8 cellular contexts compared by ENCODE assay signal in the genomic region with DNA sequence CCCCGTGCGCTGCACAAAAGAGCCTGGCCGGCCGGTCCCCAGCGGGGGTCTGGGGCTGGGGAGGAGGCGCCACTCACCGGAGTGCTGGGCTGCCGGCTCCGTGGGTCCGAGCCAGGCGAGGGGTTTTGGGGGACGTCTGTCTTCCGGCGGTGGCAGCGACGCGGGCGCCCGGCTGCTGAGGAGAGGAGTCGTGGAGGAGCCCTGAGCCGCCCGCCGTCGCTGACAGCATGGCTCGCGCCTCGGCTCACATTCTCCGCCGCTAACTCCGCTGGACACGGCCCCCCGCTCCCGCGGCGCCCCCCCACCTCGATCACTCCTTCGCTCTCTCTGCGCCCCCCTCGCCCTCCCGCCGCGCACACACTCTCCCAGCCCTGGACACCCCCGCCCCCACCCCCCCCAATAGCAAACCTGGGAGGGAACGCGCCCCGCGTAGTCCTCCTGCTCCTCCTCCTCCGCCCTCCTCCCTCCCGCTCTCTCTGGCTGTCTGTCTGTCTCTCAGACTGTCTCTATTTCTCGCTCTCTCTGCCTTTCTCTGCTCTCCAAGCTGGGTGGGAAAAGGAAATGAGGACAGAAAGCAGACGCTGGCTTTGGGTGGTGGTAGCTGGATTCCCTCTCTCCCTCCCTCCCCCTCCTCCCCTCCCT. TPM values are rescaled to one million over a fixed set of nuclear protein-coding genes. Genes with fewer than 3 reads are reported as not detected.
DNase-seq lines count a peak whose midpoint lies in the region; ATAC-seq lines count a peak whose summit lies in the region.

No MANE protein-coding gene starts in this region.

- H3K27me3 Mint-ChIP-seq in activated CD4-positive, alpha-beta T cell treated with anti-CD3 and anti-CD28 coated beads for 36 hours: no peaks in the 10 kb centered on the region

- no peaks in the 10 kb centered on the region for H3K27me3 ChIP-seq in iPS DF 6.9 (ENCODE audit: control insufficient read depth, insufficient read depth, low read length)

- H3K4me3 Mint-ChIP-seq in activated CD4-positive, alpha-beta T cell treated with anti-CD3 and anti-CD28 coated beads for 36 hours: peak overlapping the region; percentile 91

- H3K4me3 ChIP-seq in iPS DF 6.9 (ENCODE audit: low read length): peak overlapping the region; percentile 96
- peak overlapping the region; percentile 85 for H3K4me3 ChIP-seq in skeletal muscle cell (ENCODE audit: low read depth, low read length)

- POLR2A ChIA-PET in activated CD4-positive, alpha-beta T cell treated with anti-CD3 and anti-CD28 coated beads for 36 hours (lab: Charles Lee): interaction anchor here (0.5 to 1.3 kb wide), 4 partner anchors 60 to 270 kb away, joined by 3 read pairs; no protein-coding TSS in a partner anchor

- H3K27ac ChIP-seq in angular gyrus (ENCODE audit: low read depth, low read length) (peak overlapping the region; percentile 89), iPS DF 6.9 (ENCODE audit: low read length) (no peak overlapping the region)

- DNase-seq in activated CD4-positive, alpha-beta T cell treated with anti-CD3 and anti-CD28 coated beads for 36 hours: peak; percentile 63
- DNase-seq in activated CD4-positive, alpha-beta T cell treated with anti-CD3 and anti-CD28 coated beads for 4 hours: no peak
- DNase-seq in NCI-H748 (lab: John Stamatoyannopoulos, UW; ENCODE audit: unreplicated experiment) (peak; percentile 53), iPS DF 6.9 (ENCODE audit: low read depth, low spot score) (no peak), skeletal muscle cell (ENCODE audit: low read depth) (no peak), mesenteric fat pad (ENCODE audit: low spot score) (no peak)

- H3K4me1 ChIP-seq in iPS DF 6.9 (ENCODE audit: control insufficient read depth, insufficient read depth, low read length): peaks cover 27% of the 10 kb centered on the region

- no peaks in the 10 kb centered on the region for H3K36me3 ChIP-seq in iPS DF 6.9 (ENCODE audit: control insufficient read depth, insufficient read depth, low read length)

- H3K9me3 Mint-ChIP-seq in activated CD4-positive, alpha-beta T cell treated with anti-CD3 and anti-CD28 coated beads for 36 hours (ENCODE audit: low read depth): no peaks in the 10 kb centered on the region

- ATAC-seq in activated CD4-positive, alpha-beta T cell treated with anti-CD3 and anti-CD28 coated beads for 36 hours: peak; percentile 5
- no peak for ATAC-seq in HG02970 (IDR thresholded peaks at IDR 0.05; ENCODE audit: low FRiP score, unreplicated experiment)

- no peaks in the 10 kb centered on the region for H3K9me3 ChIP-seq in iPS DF 6.9 (ENCODE audit: control insufficient read depth, insufficient read depth, low read length)

- peaks cover 41% of the 10 kb centered on the region for H3K4me1 Mint-ChIP-seq in activated CD4-positive, alpha-beta T cell treated with anti-CD3 and anti-CD28 coated beads for 36 hours

- intact Hi-C loops in activated CD4-positive, alpha-beta T cell treated with anti-CD3 and anti-CD28 coated beads for 36 hours (cut with DNase I, micrococcal nuclease): loop anchor here in 1 of 2 experiments (2.0 to 10.0 kb wide), 2 partner anchors 79 to 279 kb away; partner anchors contain the start of gene TMEM222

- WGBS in iPS DF 6.9 (ENCODE audit: insufficient coverage, insufficient read length): no CpG with 5 or more reads among the region's 51 CpGs

- peak overlapping the region; percentile 70 for H3K27ac Mint-ChIP-seq in activated CD4-positive, alpha-beta T cell treated with anti-CD3 and anti-CD28 coated beads for 36 hours

- CTCF ChIA-PET in activated CD4-positive, alpha-beta T cell treated with anti-CD3 and anti-CD28 coated beads for 36 hours (lab: Charles Lee): interaction anchor here (0.8 to 6.7 kb wide), 7 partner anchors 34 to 304 kb away, joined by 3 to 172 read pairs (median 4); no protein-coding TSS in a partner anchor

- no peaks in the 10 kb centered on the region for H3K36me3 Mint-ChIP-seq in activated CD4-positive, alpha-beta T cell treated with anti-CD3 and anti-CD28 coated beads for 36 hours (ENCODE audit: low read depth)

RNA-seq across cellular contexts. Expression of gene AHDC1, which starts 0.5 kb away (rescaled TPM):
- 10 to 100 TPM; 10.3 to 12.1 TPM for total RNA-seq in activated CD4-positive, alpha-beta T cell treated with anti-CD3 and anti-CD28 coated beads for 36 hours
- total RNA-seq in mesenteric fat pad: 28.5 TPM

RNA-seq across cellular contexts. Expression of gene FGR, which starts 31.5 kb away (rescaled TPM):
- under 1 TPM in 1 of 2 experiments, not detected in 1; 0.11 TPM for total RNA-seq in activated CD4-positive, alpha-beta T cell treated with anti-CD3 and anti-CD28 coated beads for 36 hours
- 49.7 TPM for total RNA-seq in mesenteric fat pad

Comparison
In these comparisons a context has a peak if more than half of its experiments do, and no peak if none do; other contexts are left out.
1. DNase-seq: peak in activated CD4-positive, alpha-beta T cell treated with anti-CD3 and anti-CD28 coated beads for 36 hours (single experiment) and NCI-H748 (single experiment); none in activated CD4-positive, alpha-beta T cell treated with anti-CD3 and anti-CD28 coated beads for 4 hours (0 of 2), iPS DF 6.9 (single experiment), skeletal muscle cell (single experiment) and mesenteric fat pad (single experiment).
2. RNA of gene FGR, which starts 31.5 kb away (total RNA-seq): 49.7 TPM in mesenteric fat pad (single experiment); 0.11 TPM in activated CD4-positive, alpha-beta T cell treated with anti-CD3 and anti-CD28 coated beads for 36 hours; every median in the first group is over 10 times any median in the second.